In genomic region chr2:238238311-238238765, GRCh38 we compare ENCODE assay signal across 9 cellular contexts. TPM values are rescaled to one million over a fixed set of nuclear protein-coding genes. Genes with fewer than 3 reads are reported as not detected.
A peak's percentile ranks its signal among the peaks of the same experiment; 100 is the strongest.
DNase-seq lines count a peak whose midpoint lies in the region; ATAC-seq and TF ChIP-seq lines count a peak whose summit lies in the region.
"Had no signal": no experiment of that assay in that cellular context is flagged by ENCODE, and none has a peak within 500 bp of the region (broad histone marks: within the 10 kb centered on the region; RNA-seq: fewer than 3 reads in every experiment).

No MANE protein-coding gene starts in this region.

- H3K4me3 ChIP-seq in HAP-1 (peak overlapping the region; percentile 54; the same call in 1 of the 2 replicates), neuronal stem cell (ENCODE audit: low read length in 2 of 2) (peak overlapping the region in 1 of 2 donors; percentile 82), lower leg skin (ENCODE audit: low read depth, poor library complexity, severe bottlenecking) (no peak overlapping the region)

- H3K36me3 ChIP-seq in HAP-1 (replicated peaks), result peaks cover 4% of the 10 kb centered on the region
- H3K36me3 ChIP-seq in neuronal stem cell (replicated peaks in 1 of 2; ENCODE audit: control insufficient read depth in 2 of 2, insufficient read depth in 2 of 2, low read length in 2 of 2), result peaks cover 0 to 6% of the 10 kb centered on the region in 2 donors

- no peak overlapping the region for H3K18ac ChIP-seq in neuronal stem cell (ENCODE audit: low read length)

- H2AK5ac ChIP-seq in neuronal stem cell (ENCODE audit: low read depth, low read length), result peak overlapping the region; percentile 95

- peak overlapping the region; percentile 46 for H2BK5ac ChIP-seq in neuronal stem cell (ENCODE audit: low read length)

- H3K79me1 ChIP-seq in neuronal stem cell (ENCODE audit: low read depth, low read length), result peaks cover 5% of the 10 kb centered on the region

- H4K8ac ChIP-seq in neuronal stem cell (ENCODE audit: low read depth, low read length), result no peak overlapping the region

- no peak overlapping the region for H2AFZ ChIP-seq in neuronal stem cell (ENCODE audit: low read length)

- no peak overlapping the region for H3K9ac ChIP-seq in neuronal stem cell (ENCODE audit: low read depth, low read length, poor library complexity)

- H3K4ac ChIP-seq in neuronal stem cell (ENCODE audit: low read length), result no peak overlapping the region

- H3K9me3 ChIP-seq in HAP-1, result peaks cover 4% of the 10 kb centered on the region; the same call in 1 of the 2 replicates
- H3K9me3 ChIP-seq in neuronal stem cell (replicated peaks in 1 of 2; ENCODE audit: control insufficient read depth in 2 of 2, insufficient read depth in 1 of 2, low read depth in 1 of 2, low read length in 2 of 2), result peaks cover 3 to 7% of the 10 kb centered on the region in 2 donors

- H2BK120ac ChIP-seq in neuronal stem cell (ENCODE audit: low read depth, low read length), result no peak overlapping the region

- no peak for DNase-seq in T-helper 2 cell treated with Interferon-gamma antibody and Interleukin-4, amounts not matched to agents 5 μg/mL and 100 μg/mL, for 36 hours (ENCODE audit: low spot score)
- DNase-seq in T-helper 2 cell, result no peak
- DNase-seq in HAP-1 (ENCODE audit: low spot score in 2 of 2), result no peak
- DNase-seq in neuronal stem cell (ENCODE audit: low spot score), result no peak
- DNase-seq in NCI-H1092 treated with DMSO at 0.1 percent for 48 hours (lab: John Stamatoyannopoulos, UW), result no peak
- DNase-seq in AG08396 (ENCODE audit: low spot score), result no peak
- no peak for DNase-seq in lower leg skin (ENCODE audit: low spot score in 2 of 2)
- DNase-seq: occipital lobe had no signal

- no peak overlapping the region for H4K91ac ChIP-seq in neuronal stem cell (ENCODE audit: low read depth, low read length, poor library complexity)

- intact Hi-C loops in lower leg skin (cut with DNase I; ENCODE audit: low total_unique reads), result no loop called here

- peaks cover 7% of the 10 kb centered on the region for H3K9me3 Mint-ChIP-seq in T-helper 2 cell treated with Interferon-gamma antibody and Interleukin-4, amounts not matched to agents 5 μg/mL and 100 μg/mL, for 36 hours
- H3K9me3 Mint-ChIP-seq in activated T-helper 17 cell treated with anti-CD3 and anti-CD28 coated beads, Interleukin-2, amount 50 U/mL, for 72 hours, result no peaks in the 10 kb centered on the region

- H3K27ac ChIP-seq in neuronal stem cell (replicated peaks; ENCODE audit: low read length), result no peak overlapping the region

- no peak overlapping the region for H3K23ac ChIP-seq in neuronal stem cell (ENCODE audit: low read depth, low read length, poor library complexity)

- no peak overlapping the region for H3K27ac Mint-ChIP-seq in T-helper 2 cell treated with Interferon-gamma antibody and Interleukin-4, amounts not matched to agents 5 μg/mL and 100 μg/mL, for 36 hours
- no peak overlapping the region for H3K27ac Mint-ChIP-seq in activated T-helper 17 cell treated with anti-CD3 and anti-CD28 coated beads, Interleukin-2, amount 50 U/mL, for 72 hours

- H3K4me2 ChIP-seq in neuronal stem cell (ENCODE audit: insufficient read depth, low read length, poor library complexity, severe bottlenecking), result no peak overlapping the region

- H3K36me3 Mint-ChIP-seq in T-helper 2 cell treated with Interferon-gamma antibody and Interleukin-4, amounts not matched to agents 5 μg/mL and 100 μg/mL, for 36 hours (ENCODE audit: low read depth), result peaks cover 3% of the 10 kb centered on the region
- H3K36me3 Mint-ChIP-seq in activated T-helper 17 cell treated with anti-CD3 and anti-CD28 coated beads, Interleukin-2, amount 50 U/mL, for 72 hours (ENCODE audit: low read depth), result no peaks in the 10 kb centered on the region

- no peak overlapping the region for H3K14ac ChIP-seq in neuronal stem cell (ENCODE audit: low read length)

- H3K4me1 ChIP-seq in HAP-1 (peaks cover 16% of the 10 kb centered on the region), neuronal stem cell (ENCODE audit: control insufficient read depth in 2 of 2, insufficient read depth in 1 of 2, low read depth in 1 of 2, low read length in 2 of 2) (peaks cover 5 to 13% of the 10 kb centered on the region in 2 donors)

- in situ Hi-C loops in HAP-1 (cut with MboI; ENCODE audit: low sequenced_read_pairs), result no loop called here

- peak overlapping the region; percentile 28 for H3K4me3 Mint-ChIP-seq in T-helper 2 cell treated with Interferon-gamma antibody and Interleukin-4, amounts not matched to agents 5 μg/mL and 100 μg/mL, for 36 hours
- H3K4me3 Mint-ChIP-seq in activated T-helper 17 cell treated with anti-CD3 and anti-CD28 coated beads, Interleukin-2, amount 50 U/mL, for 72 hours, result peak overlapping the region; percentile 33

- peak overlapping the region; percentile 59 for H2BK15ac ChIP-seq in neuronal stem cell (ENCODE audit: low read length)

- ATAC-seq in activated T-helper 17 cell treated with anti-CD3 and anti-CD28 coated beads, Interleukin-2, amount 50 U/mL, for 72 hours (replicated peaks), result no peak

- H2BK12ac ChIP-seq in neuronal stem cell (ENCODE audit: low read length), result no peak overlapping the region

- peaks cover 8% of the 10 kb centered on the region for H3K4me1 Mint-ChIP-seq in T-helper 2 cell treated with Interferon-gamma antibody and Interleukin-4, amounts not matched to agents 5 μg/mL and 100 μg/mL, for 36 hours (ENCODE audit: low read depth)
- H3K4me1 Mint-ChIP-seq in activated T-helper 17 cell treated with anti-CD3 and anti-CD28 coated beads, Interleukin-2, amount 50 U/mL, for 72 hours, result no peaks in the 10 kb centered on the region

- WGBS in neuronal stem cell (ENCODE audit: extremely low coverage in 2 of 2, insufficient read length in 2 of 2, insufficient replicate concordance in 1 of 2), 2 donors, result no CpG with 5 or more reads among the region's 5 CpGs
- WGBS in lower leg skin, 2 donors, result 82 to 83% methylated on average over 5 of the region's 5 CpGs

- H3K27me3 Mint-ChIP-seq in T-helper 2 cell treated with Interferon-gamma antibody and Interleukin-4, amounts not matched to agents 5 μg/mL and 100 μg/mL, for 36 hours (ENCODE audit: low read depth), result peaks cover 53% of the 10 kb centered on the region
- peaks cover 17% of the 10 kb centered on the region for H3K27me3 Mint-ChIP-seq in activated T-helper 17 cell treated with anti-CD3 and anti-CD28 coated beads, Interleukin-2, amount 50 U/mL, for 72 hours

- TF ChIP-seq POLR2A in lower leg skin (IDR thresholded peaks at IDR 0.05), result no peak

- TF ChIP-seq CTCF in lower leg skin (IDR thresholded peaks at IDR 0.05), result no peak

- H3K27me3 ChIP-seq in HAP-1 (ENCODE audit: low read depth), result no peaks in the 10 kb centered on the region
- peaks cover 4 to 45% (median 4%) of the 10 kb centered on the region in 3 experiments for H3K27me3 ChIP-seq in neuronal stem cell (ENCODE audit: control insufficient read depth in 3 of 3, insufficient read depth in 3 of 3, low read depth in 1 of 3, low read length in 3 of 3)

RNA-seq across cellular contexts. Expression of gene HES6, which starts 1.5 kb away (rescaled TPM):
- 1 to 10 TPM; 1.3 to 4.8 TPM for total RNA-seq in activated T-helper 17 cell treated with anti-CD3 and anti-CD28 coated beads, Interleukin-2, amount 50 U/mL, for 72 hours
- 19.8 TPM for polyA plus RNA-seq in neuronal stem cell (2013, experiment 1 of 2)
- 18.8 TPM for polyA plus RNA-seq in neuronal stem cell (2013, experiment 2 of 2)
- 1 to 10 TPM; 1.3 to 5.8 (median 3.1) TPM for total RNA-seq in lower leg skin

RNA-seq across cellular contexts. Expression of gene ILKAP, which starts 34.8 kb away (rescaled TPM):
- 10 to 100 TPM; 33.6 to 53.6 TPM for total RNA-seq in activated T-helper 17 cell treated with anti-CD3 and anti-CD28 coated beads, Interleukin-2, amount 50 U/mL, for 72 hours
- 21.1 TPM for polyA plus RNA-seq in neuronal stem cell (2013, experiment 1 of 2)
- polyA plus RNA-seq in neuronal stem cell (2013, experiment 2 of 2), result 19.3 TPM
- 10 to 100 TPM; 22.8 to 73.5 (median 32.1) TPM for total RNA-seq in lower leg skin

RNA-seq across cellular contexts. Expression of gene PER2, which starts 50.1 kb away (rescaled TPM):
- 10 to 100 TPM in 1 of 2 donors, 1 to 10 TPM in 1; 6.2 to 23.7 TPM for total RNA-seq in activated T-helper 17 cell treated with anti-CD3 and anti-CD28 coated beads, Interleukin-2, amount 50 U/mL, for 72 hours
- polyA plus RNA-seq in neuronal stem cell (2013, experiment 1 of 2), result 2.4 TPM
- polyA plus RNA-seq in neuronal stem cell (2013, experiment 2 of 2), result 2.6 TPM
- total RNA-seq in lower leg skin, result 10 to 100 TPM; 15.9 to 82.3 (median 18.1) TPM
